In genomic region chr2:10635430-10635829, GRCh38 we compare ENCODE assay signal across 19 cellular contexts. TPM values are rescaled to one million over a fixed set of nuclear protein-coding genes. Genes with fewer than 3 reads are reported as not detected.
DNase-seq lines count a peak whose midpoint lies in the region; ATAC-seq, FAIRE-seq and TF ChIP-seq lines count a peak whose summit lies in the region.
"Had no signal": no experiment of that assay in that cellular context is flagged by ENCODE, and none has a peak within 500 bp of the region (broad histone marks: within the 10 kb centered on the region; RNA-seq: fewer than 3 reads in every experiment).

No MANE protein-coding gene starts in this region.

- H3K4me3 Mint-ChIP-seq in endodermal cell = no peak overlapping the region
- H3K4me3 Mint-ChIP-seq: CD8-positive, alpha-beta T cell; HFFc6; IgD-negative memory B cell had no signal

- intact Hi-C loops in IMR-90 (cut with micrococcal nuclease) = no loop called here

- WGBS in IMR-90 (ENCODE audit: extremely low coverage in 2 of 2, insufficient read length in 1 of 2), 2 experiments = no CpG with 5 or more reads among the region's 4 CpGs
- 85 to 90% methylated on average over 3 to 4 of the region's 4 CpGs for WGBS in endodermal cell (ENCODE audit: insufficient coverage in 1 of 2, insufficient read length in 1 of 2), 2 experiments
- WGBS in small intestine, 3 donors = 65 to 98% (median 84%) methylated on average over 4 of the region's 4 CpGs

- in situ Hi-C loops in IMR-90 (cut with MboI; ENCODE audit: low sequenced_read_pairs) = no loop called here

- H2BK20ac ChIP-seq in IMR-90 (ENCODE audit: low read depth, low read length) = no peak overlapping the region

- CTCF ChIA-PET in IMR-90 (lab: Yijun Ruan, JAX) = no interaction called here

- peaks cover 3% of the 10 kb centered on the region for H3K9me1 ChIP-seq in IMR-90 (ENCODE audit: insufficient read depth, low read length)

- H3K4me3 ChIP-seq in IMR-90 (ENCODE audit: insufficient read depth, low read depth, low read length) = no peak overlapping the region
- H3K4me3 ChIP-seq in endodermal cell (ENCODE audit: low read length) = no peak overlapping the region
- no peak overlapping the region for H3K4me3 ChIP-seq in small intestine (ENCODE audit: low read depth in 1 of 2, low read length in 2 of 2)
- H3K4me3 ChIP-seq: A549 had no signal

- no peak for ATAC-seq in IMR-90 (ENCODE audit: low read depth)
- no peak for ATAC-seq in GM18868 (IDR thresholded peaks at IDR 0.05; ENCODE audit: unreplicated experiment)
- ATAC-seq: A549; CD8-positive, alpha-beta T cell had no signal

- H2AK5ac ChIP-seq in IMR-90 (ENCODE audit: low read depth, low read length) = no peak overlapping the region

- H3K36me3 Mint-ChIP-seq in endodermal cell (ENCODE audit: low read depth) = peaks cover 27% of the 10 kb centered on the region

- H3K56ac ChIP-seq in IMR-90 (ENCODE audit: extremely low read depth, insufficient read depth, low read length) = no peak overlapping the region

- no peaks in the 10 kb centered on the region for H4K20me1 ChIP-seq in IMR-90 (ENCODE audit: insufficient read depth, low read length)

- H3K4me2 ChIP-seq in IMR-90 (ENCODE audit: low read depth, low read length) = no peak overlapping the region
- H3K4me2 ChIP-seq: A549 had no signal

- no peaks in the 10 kb centered on the region for H3K27me3 ChIP-seq in IMR-90 (ENCODE audit: control insufficient read depth, insufficient read depth, low read length)
- no peaks in the 10 kb centered on the region for H3K27me3 ChIP-seq in endodermal cell (ENCODE audit: control insufficient read depth, insufficient read depth, low read length, poor library complexity, severe bottlenecking)
- no peaks in the 10 kb centered on the region for H3K27me3 ChIP-seq in small intestine (ENCODE audit: control insufficient read depth in 2 of 2, insufficient read depth in 2 of 2, low read length in 2 of 2)
- H3K27me3 ChIP-seq: BE2C had no signal

- FAIRE-seq in small intestine (lab: Jason Lieb, UNC) = no peak
- FAIRE-seq: A549, D721Med had no signal

- H3K9ac ChIP-seq in IMR-90 (ENCODE audit: low read depth, low read length) (no peak overlapping the region), endodermal cell (ENCODE audit: extremely low read depth, low read length, poor library complexity, severe bottlenecking) (no peak overlapping the region)

- H2BK120ac ChIP-seq in IMR-90 (ENCODE audit: low read depth, low read length) = no peak overlapping the region

- dilution Hi-C loops in IMR-90 (cut with HindIII; ENCODE audit: low sequenced_read_pairs, unreplicated experiment) = no loop called here

- no peak for TF ChIP-seq POLR2A in IMR-90 (IDR thresholded peaks at IDR 0.05; ENCODE audit: low read depth, low read length)

- peaks cover 10% of the 10 kb centered on the region for H3K4me1 Mint-ChIP-seq in endodermal cell
- H3K4me1 Mint-ChIP-seq: IgD-negative memory B cell had no signal

- no peak overlapping the region for H4K8ac ChIP-seq in IMR-90 (ENCODE audit: low read depth in 2 of 2, low read length in 2 of 2)

- H2AFZ ChIP-seq in IMR-90 (replicated peaks; ENCODE audit: low read length, poor library complexity) = no peak overlapping the region

- H2BK5ac ChIP-seq in IMR-90 (ENCODE audit: low read depth, low read length, poor library complexity, severe bottlenecking) = no peak overlapping the region

- H3K14ac ChIP-seq in IMR-90 (replicated peaks; ENCODE audit: low read depth, low read length) = no peak overlapping the region

- no peak overlapping the region for H3K18ac ChIP-seq in IMR-90 (ENCODE audit: low read depth, low read length)

- no peak overlapping the region for H3K4ac ChIP-seq in IMR-90 (ENCODE audit: low read depth, low read length)

- no peaks in the 10 kb centered on the region for H3K9me3 ChIP-seq in IMR-90 (ENCODE audit: control insufficient read depth, insufficient read depth, low read length)
- H3K9me3 ChIP-seq in endodermal cell (ENCODE audit: control insufficient read depth, low read length) = no peaks in the 10 kb centered on the region
- H3K9me3 ChIP-seq in small intestine (ENCODE audit: control insufficient read depth, low read depth) = no peaks in the 10 kb centered on the region
- H3K9me3 ChIP-seq: A549, BE2C had no signal

- H3K36me3 ChIP-seq in IMR-90 (ENCODE audit: control insufficient read depth, insufficient read depth, low read length) (peaks cover 13% of the 10 kb centered on the region), endodermal cell (ENCODE audit: control insufficient read depth, insufficient read depth, low read length) (peaks cover 23% of the 10 kb centered on the region), small intestine (ENCODE audit: control insufficient read depth in 2 of 2, insufficient read depth in 2 of 2, low read length in 2 of 2) (no peaks in the 10 kb centered on the region)

- no TSS peak for BruUV-seq in IMR-90 (replicated peaks; lab: Mats Ljungman, UMichigan)

- H3K79me1 ChIP-seq in IMR-90 (ENCODE audit: low read depth in 1 of 2, low read length in 2 of 2) = 0 out of 4 replicates have a peak, but pooled peaks cover 0 to 5% of the 10 kb centered on the region in 2 experiments

- no peaks in the 10 kb centered on the region for H3K9me3 Mint-ChIP-seq in endodermal cell
- H3K9me3 Mint-ChIP-seq: CD8-positive, alpha-beta T cell; HFFc6; IgD-negative memory B cell had no signal

- H2AK9ac ChIP-seq in IMR-90 (replicated peaks; ENCODE audit: low read depth, low read length, poor library complexity) = no peak overlapping the region

- H3K27me3 Mint-ChIP-seq in endodermal cell (ENCODE audit: insufficient read depth) = no peaks in the 10 kb centered on the region
- H3K27me3 Mint-ChIP-seq: IgD-negative memory B cell had no signal

- no peak overlapping the region for H2BK15ac ChIP-seq in IMR-90 (ENCODE audit: low read depth, low read length)

- POLR2A ChIA-PET in IMR-90 (lab: Charles Lee; ENCODE audit: unreplicated experiment) = no interaction called here

- H3K23ac ChIP-seq in IMR-90 (ENCODE audit: low read depth, low read length) = 0 out of 2 replicates have a peak overlapping the region, but pooled peaks have one; percentile 41

- TF ChIP-seq RAD21 in IMR-90 (IDR thresholded peaks at IDR 0.05; ENCODE audit: low read length) = no peak

- H3K27ac ChIP-seq in IMR-90 (ENCODE audit: insufficient read depth, low read length) (no peak overlapping the region), endodermal cell (ENCODE audit: low read depth, low read length) (no peak overlapping the region), small intestine (ENCODE audit: low read depth in 1 of 2, low read length in 1 of 2) (peak overlapping the region in 1 of 2 donors; percentile 22)
- H3K27ac ChIP-seq: A549, C4-2B had no signal

- H4K91ac ChIP-seq in IMR-90 (ENCODE audit: insufficient read depth, low read depth, low read length) = no peak overlapping the region

- H3K27ac Mint-ChIP-seq in endodermal cell = peak overlapping the region; percentile 64
- H3K27ac Mint-ChIP-seq: CD8-positive, alpha-beta T cell; HFFc6; IgD-negative memory B cell had no signal

- DNase-seq in IMR-90 (no peak), endodermal cell (no peak), iris pigment epithelial cell (ENCODE audit: low read depth) (peak; percentile 41), small intestine (peak; percentile 58), midbrain (lab: John Stamatoyannopoulos, UW) (no peak)
- no peak for DNase-seq in NK-92 treated with Interleukin-12 subunit alpha and Interleukin-12 subunit beta, amount 100 ng/mL, for 24 hours (lab: John Stamatoyannopoulos, UW)
- DNase-seq: BE2C; CD8-positive, alpha-beta T cell; COR-L47; DMS153; DMS79 treated with DMSO at 0.1 percent for 48 hours; GDM1; HCEC 1CT; HFFc6 had no signal

- H3K4me1 ChIP-seq in IMR-90 (ENCODE audit: control insufficient read depth, insufficient read depth, low read length) = no peaks in the 10 kb centered on the region; the same call in 1 of the 2 replicates
- no peaks in the 10 kb centered on the region for H3K4me1 ChIP-seq in endodermal cell (ENCODE audit: control insufficient read depth, insufficient read depth, low read length)
- peaks cover 0 to 6% of the 10 kb centered on the region in 2 donors for H3K4me1 ChIP-seq in small intestine (ENCODE audit: control insufficient read depth in 2 of 2, insufficient read depth in 1 of 2, low read depth in 1 of 2, low read length in 1 of 2)
- H3K4me1 ChIP-seq: A549, BE2C had no signal

- TF ChIP-seq CTCF in IMR-90 (conservative IDR thresholded peaks at IDR 0.05; ENCODE audit: low read depth, low read length) = no peak
- no peak for TF ChIP-seq CTCF in endodermal cell (conservative IDR thresholded peaks at IDR 0.05)

- H4K5ac ChIP-seq in IMR-90 (ENCODE audit: low read depth, low read length) = no peak overlapping the region

TF ChIP-seq in IMR-90, 13 proteins besides CTCF, POLR2A, EP300 and RAD21 (continues in another document):
- TF ChIP-seq RFX5 (IDR thresholded peaks at IDR 0.05; ENCODE audit: low read depth, low read length) = no peak
- TF ChIP-seq USF2 (IDR thresholded peaks at IDR 0.05; ENCODE audit: low read depth, low read length) = no peak
- TF ChIP-seq MAZ (IDR thresholded peaks at IDR 0.05; ENCODE audit: borderline replicate concordance, low read depth, low read length) = no peak
- no peak for TF ChIP-seq NFE2L2 (IDR thresholded peaks at IDR 0.05; ENCODE audit: low read depth, low read length)
- no peak for TF ChIP-seq MXI1 (IDR thresholded peaks at IDR 0.05; ENCODE audit: borderline replicate concordance, low read depth, low read length)
- TF ChIP-seq BHLHE40 (IDR thresholded peaks at IDR 0.05; ENCODE audit: low read depth, low read length) = no peak
- TF ChIP-seq CEBPB (IDR thresholded peaks at IDR 0.05; ENCODE audit: low read depth, low read length) = no peak
- no peak for TF ChIP-seq MAFK (IDR thresholded peaks at IDR 0.05; ENCODE audit: low read depth, low read length)
- no peak for TF ChIP-seq FOS (IDR thresholded peaks at IDR 0.05; ENCODE audit: low read depth, low read length)
- no peak for TF ChIP-seq SMC3 (IDR thresholded peaks at IDR 0.05; ENCODE audit: low read depth, low read length)
- no peak for TF ChIP-seq RCOR1 (IDR thresholded peaks at IDR 0.05; ENCODE audit: insufficient replicate concordance, low read length)
- no peak for TF ChIP-seq CHD1 (IDR thresholded peaks at IDR 0.05; ENCODE audit: low read depth, low read length)

RNA-seq across cellular contexts. Expression of gene NOL10, which starts 54.3 kb away (rescaled TPM):
- total RNA-seq in IMR-90 (2012; rRNA removed) (60.5 and 60.9 TPM in 2 replicates), endodermal cell (10 to 100 TPM; 25.0 to 28.3 TPM)
- polyA plus RNA-seq in IMR-90 (2012; rRNA removed) (10.3 and 12.7 TPM in 2 replicates), small intestine (10 to 100 TPM in 1 of 3 donors, 1 to 10 TPM in 2; 7.8 to 14.4 (median 9.6) TPM)
- 2.7 and 3.4 TPM in 2 replicates for polyA plus RNA-seq in IMR-90 (2012; cell fraction: cytosol; rRNA removed)
- polyA plus RNA-seq in IMR-90 (2012; cell fraction: nucleus; rRNA removed; ENCODE audit: low replicate concordance) = 1.5 and 9.4 TPM in 2 replicates
- polyA plus RNA-seq in endodermal cell (2013, experiment 1 of 2) = 19.5 TPM
- 19.6 TPM for polyA plus RNA-seq in endodermal cell (2013, experiment 2 of 2)

Comparison
In these comparisons a context has a peak if more than half of its experiments do, and no peak if none do; other contexts are left out.
1. DNase-seq: peak in iris pigment epithelial cell (single experiment) and small intestine (single experiment); none in IMR-90 (single experiment), endodermal cell (single experiment), NK-92 treated with Interleukin-12 subunit alpha and Interleukin-12 subunit beta, amount 100 ng/mL, for 24 hours (single experiment) and midbrain (single experiment).